Comparison of ENCODE assay signal across 14 cellular contexts in genomic region chr15:21267686-21268395, GRCh38.
"Had no signal": no experiment of that assay in that cellular context is flagged by ENCODE, and none has a peak within 500 bp of the region (broad histone marks: within the 10 kb centered on the region; RNA-seq: fewer than 3 reads in every experiment).

No MANE protein-coding gene starts in this region.

- H3K79me2 ChIP-seq: parathyroid adenoma had no signal

- H3K4me1 ChIP-seq: left lung, neural progenitor cell, parathyroid adenoma, tibial artery had no signal

- H3K36me3 Mint-ChIP-seq: activated naive CD4-positive, alpha-beta T cell treated with anti-CD3 and anti-CD28 coated beads, Interleukin-2, amount 50 U/mL, for 72 hours; memory B cell; neural progenitor cell had no signal

- DNase-seq: activated CD4-positive, alpha-beta T cell treated with anti-CD3 and anti-CD28 coated beads, Interleukin-2, amount 50 U/mL, for 4 hours; activated CD4-positive, CD25-positive, alpha-beta regulatory T cell treated with anti-CD3 and anti-CD28 coated beads, Interleukin-2, amount 50 U/mL, for 72 hours; activated T-cell treated with anti-CD3 and anti-CD28 coated beads, Interleukin-2, amount 50 U/mL, for 4 hours; brain microvascular endothelial cell; cerebellar nuclear complex; endodermal cell; head of caudate nucleus; left lung; small intestine; tibial artery had no signal

- H3K4me1 Mint-ChIP-seq: endodermal cell, memory B cell, neural progenitor cell had no signal

- H3K4me2 ChIP-seq: neural progenitor cell had no signal

- H3K9ac ChIP-seq: neural progenitor cell, parathyroid adenoma had no signal

- H3K4me3 ChIP-seq: left lung, neural progenitor cell, tibial artery had no signal

- H2AFZ ChIP-seq: neural progenitor cell, parathyroid adenoma had no signal

- H3K9me3 ChIP-seq: left lung, tibial artery had no signal

- ATAC-seq: activated naive CD4-positive, alpha-beta T cell treated with anti-CD3 and anti-CD28 coated beads, Interleukin-2, amount 50 U/mL, for 72 hours; activated T-cell treated with anti-CD3 and anti-CD28 coated beads, Interleukin-2, amount 50 U/mL, for 4 hours; left lung had no signal

- H3K27ac ChIP-seq: brain microvascular endothelial cell, left lung, neural progenitor cell, parathyroid adenoma, tibial artery had no signal

- H3K27me3 Mint-ChIP-seq: memory B cell had no signal

- H3K9me3 Mint-ChIP-seq: activated naive CD4-positive, alpha-beta T cell treated with anti-CD3 and anti-CD28 coated beads, Interleukin-2, amount 50 U/mL, for 72 hours; activated T-cell treated with anti-CD3 and anti-CD28 coated beads, Interleukin-2, amount 50 U/mL, for 4 hours; memory B cell had no signal

- H3K4me3 Mint-ChIP-seq: activated T-cell treated with anti-CD3 and anti-CD28 coated beads, Interleukin-2, amount 50 U/mL, for 4 hours; endodermal cell; memory B cell; neural progenitor cell had no signal

- H3K36me3 ChIP-seq: brain microvascular endothelial cell, left lung, tibial artery had no signal

- H3K27ac Mint-ChIP-seq: activated naive CD4-positive, alpha-beta T cell treated with anti-CD3 and anti-CD28 coated beads, Interleukin-2, amount 50 U/mL, for 72 hours; endodermal cell; memory B cell; neural progenitor cell had no signal

- H3K27me3 ChIP-seq: brain microvascular endothelial cell, left lung, neural progenitor cell, tibial artery had no signal
